In the genomic region with DNA sequence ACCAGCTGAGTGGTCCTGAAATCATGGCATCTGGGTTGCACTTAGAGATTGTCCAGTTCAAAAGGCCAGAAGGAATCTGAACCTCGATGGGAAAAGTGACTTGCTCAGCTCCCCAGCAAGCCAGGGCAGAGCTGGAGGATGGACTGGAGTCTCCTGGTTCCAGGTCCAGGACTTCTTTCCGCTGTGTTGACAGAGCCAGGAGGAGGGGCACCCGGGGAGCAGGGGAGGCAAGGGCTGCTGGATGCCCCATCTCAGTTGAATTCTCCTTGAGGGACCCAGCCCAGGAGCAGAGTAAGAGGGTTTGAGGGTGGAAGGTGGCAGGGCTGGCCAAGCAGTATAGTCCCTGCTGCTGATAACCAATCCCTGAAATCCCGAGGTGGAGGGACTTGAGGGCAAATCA, we compare ENCODE assay signal across 37 cellular contexts. TPM values are rescaled to one million over a fixed set of nuclear protein-coding genes. Genes with fewer than 3 reads are reported as not detected.
"Had no signal": no experiment of that assay in that cellular context is flagged by ENCODE, and none has a peak within 500 bp of the region (broad histone marks: within the 10 kb centered on the region; RNA-seq: fewer than 3 reads in every experiment).

No MANE protein-coding gene starts in this region.

- H3K36me3 Mint-ChIP-seq: activated CD4-positive, alpha-beta memory T cell treated with anti-CD3 and anti-CD28 coated beads for 36 hours; activated CD8-positive, alpha-beta memory T cell treated with anti-CD3 and anti-CD28 coated beads, Interleukin-2, amount 10 ng/mL, durations not matched to agents 7 days and 5 days; activated naive CD4-positive, alpha-beta T cell treated with anti-CD3 and anti-CD28 coated beads, Interleukin-2, amount 10 ng/mL, durations not matched to agents 7 days and 5 days; activated naive CD4-positive, alpha-beta T cell treated with anti-CD3 and anti-CD28 coated beads, Interleukin-2, amount 50 U/mL, for 72 hours; activated naive CD8-positive, alpha-beta T cell treated with anti-CD3 and anti-CD28 coated beads, Interleukin-2, amount 10 ng/mL, durations not matched to agents 7 days and 5 days; brain; T-cell had no signal

- ATAC-seq: activated CD4-positive, CD25-positive, alpha-beta regulatory T cell treated with anti-CD3 and anti-CD28 coated beads, Interleukin-2, amount 50 U/mL, for 24 hours; activated CD8-positive, alpha-beta memory T cell treated with anti-CD3 and anti-CD28 coated beads, Interleukin-2, amount 10 ng/mL, durations not matched to agents 7 days and 5 days; activated CD8-positive, alpha-beta T cell treated with anti-CD3 and anti-CD28 coated beads, Interleukin-2, amount 10 ng/mL, durations not matched to agents 7 days and 5 days; activated naive CD4-positive, alpha-beta T cell treated with anti-CD3 and anti-CD28 coated beads, Interleukin-2, amount 50 U/mL, for 72 hours; effector memory CD8-positive, alpha-beta T cell; foreskin keratinocyte; gastrocnemius medialis; T-cell had no signal

- H3K4me3 ChIP-seq: ascending aorta, breast epithelium, cardiac muscle cell, esophagus muscularis mucosa, gastrocnemius medialis had no signal

- H3K9me3 Mint-ChIP-seq: activated B cell treated with CpG ODN at 0.5 μM for 24 hours; activated CD4-positive, alpha-beta memory T cell treated with anti-CD3 and anti-CD28 coated beads for 36 hours; activated naive CD4-positive, alpha-beta T cell treated with anti-CD3 and anti-CD28 coated beads, Interleukin-2, amount 10 ng/mL, durations not matched to agents 7 days and 5 days; activated naive CD4-positive, alpha-beta T cell treated with anti-CD3 and anti-CD28 coated beads, Interleukin-2, amount 50 U/mL, for 72 hours; activated naive CD8-positive, alpha-beta T cell treated with anti-CD3 and anti-CD28 coated beads, Interleukin-2, amount 10 ng/mL, durations not matched to agents 7 days and 5 days; activated T-helper 1 cell treated with anti-CD3 and anti-CD28 coated beads, Interleukin-12 subunit alpha, Interleukin-12 subunit beta, Interleukin-2, Interleukin-4 antibody, amounts not matched to agents 30 ng/mL and 10 ng/mL and 1 ng/mL, durations not matched to agents 14 hours and 24 hours and 36 hours; activated T-helper 2 cell treated with anti-CD3 and anti-CD28 coated beads, Interferon-gamma antibody, Interleukin-2, Interleukin-4, amounts not matched to agents 10 μg/mL and 5 μg/mL and 100 μg/mL, durations not matched to agents 14 hours and 24 hours and 36 hours; central memory CD8-positive, alpha-beta T cell; effector memory CD8-positive, alpha-beta T cell; T-cell; T-helper 1 cell treated with Interleukin-12 subunit alpha and Interleukin-12 subunit beta and Interleukin-4 antibody, amounts not matched to agents 30 μg/mL and 1 μg/mL, for 36 hours; T-helper 2 cell treated with Interferon-gamma antibody and Interleukin-4, amounts not matched to agents 5 μg/mL and 100 μg/mL, for 36 hours had no signal

- H3K27ac ChIP-seq: ascending aorta, breast epithelium, cardiac muscle cell, esophagus muscularis mucosa, foreskin keratinocyte, gastrocnemius medialis, WERI-Rb-1 had no signal

- H3K4me3 Mint-ChIP-seq: activated B cell treated with CpG ODN at 0.5 μM for 24 hours; activated CD4-positive, alpha-beta memory T cell treated with anti-CD3 and anti-CD28 coated beads for 36 hours; activated CD8-positive, alpha-beta memory T cell treated with anti-CD3 and anti-CD28 coated beads, Interleukin-2, amount 10 ng/mL, durations not matched to agents 7 days and 5 days; activated CD8-positive, alpha-beta T cell treated with anti-CD3 and anti-CD28 coated beads, Interleukin-2, amount 10 ng/mL, durations not matched to agents 7 days and 5 days; activated naive CD4-positive, alpha-beta T cell treated with anti-CD3 and anti-CD28 coated beads, Interleukin-2, amount 10 ng/mL, durations not matched to agents 7 days and 5 days; activated naive CD8-positive, alpha-beta T cell treated with anti-CD3 and anti-CD28 coated beads, Interleukin-2, amount 10 ng/mL, durations not matched to agents 7 days and 5 days; activated T-helper 1 cell treated with anti-CD3 and anti-CD28 coated beads, Interleukin-12 subunit alpha, Interleukin-12 subunit beta, Interleukin-2, Interleukin-4 antibody, amounts not matched to agents 30 ng/mL and 10 ng/mL and 1 ng/mL, durations not matched to agents 14 hours and 24 hours and 36 hours; brain; central memory CD8-positive, alpha-beta T cell; effector memory CD8-positive, alpha-beta T cell; T-cell; T-helper 1 cell treated with Interleukin-12 subunit alpha and Interleukin-12 subunit beta and Interleukin-4 antibody, amounts not matched to agents 30 μg/mL and 1 μg/mL, for 36 hours; T-helper 2 cell treated with Interferon-gamma antibody and Interleukin-4, amounts not matched to agents 5 μg/mL and 100 μg/mL, for 36 hours had no signal

- H3K4me1 ChIP-seq: foreskin keratinocyte had no signal

- FAIRE-seq: colon had no signal

- H3K27ac Mint-ChIP-seq: activated B cell treated with CpG ODN at 0.5 μM for 24 hours; activated CD4-positive, alpha-beta memory T cell treated with anti-CD3 and anti-CD28 coated beads for 36 hours; activated CD8-positive, alpha-beta memory T cell treated with anti-CD3 and anti-CD28 coated beads, Interleukin-2, amount 10 ng/mL, durations not matched to agents 7 days and 5 days; activated CD8-positive, alpha-beta T cell treated with anti-CD3 and anti-CD28 coated beads, Interleukin-2, amount 10 ng/mL, durations not matched to agents 7 days and 5 days; activated naive CD4-positive, alpha-beta T cell treated with anti-CD3 and anti-CD28 coated beads, Interleukin-2, amount 10 ng/mL, durations not matched to agents 7 days and 5 days; activated naive CD4-positive, alpha-beta T cell treated with anti-CD3 and anti-CD28 coated beads, Interleukin-2, amount 50 U/mL, for 72 hours; activated naive CD8-positive, alpha-beta T cell treated with anti-CD3 and anti-CD28 coated beads, Interleukin-2, amount 10 ng/mL, durations not matched to agents 7 days and 5 days; activated T-helper 1 cell treated with anti-CD3 and anti-CD28 coated beads, Interleukin-12 subunit alpha, Interleukin-12 subunit beta, Interleukin-2, Interleukin-4 antibody, amounts not matched to agents 30 ng/mL and 10 ng/mL and 1 ng/mL, durations not matched to agents 14 hours and 24 hours and 36 hours; activated T-helper 2 cell treated with anti-CD3 and anti-CD28 coated beads, Interferon-gamma antibody, Interleukin-2, Interleukin-4, amounts not matched to agents 10 μg/mL and 5 μg/mL and 100 μg/mL, durations not matched to agents 14 hours and 24 hours and 36 hours; effector memory CD8-positive, alpha-beta T cell; T-helper 1 cell treated with Interleukin-12 subunit alpha and Interleukin-12 subunit beta and Interleukin-4 antibody, amounts not matched to agents 30 μg/mL and 1 μg/mL, for 36 hours; T-helper 2 cell treated with Interferon-gamma antibody and Interleukin-4, amounts not matched to agents 5 μg/mL and 100 μg/mL, for 36 hours had no signal

- DNase-seq: activated B cell treated with CpG ODN at 0.5 μM for 24 hours; activated CD4-positive, alpha-beta memory T cell treated with anti-CD3 and anti-CD28 coated beads for 36 hours; activated CD4-positive, alpha-beta T cell treated with anti-CD3 and anti-CD28 coated beads for 48 hours; activated CD8-positive, alpha-beta memory T cell treated with anti-CD3 and anti-CD28 coated beads, Interleukin-2, amount 10 ng/mL, durations not matched to agents 7 days and 5 days; activated CD8-positive, alpha-beta memory T cell treated with anti-CD3 and anti-CD28 coated beads, Interleukin-2, amount 50 U/mL, for 4 hours; activated CD8-positive, alpha-beta T cell treated with anti-CD3 and anti-CD28 coated beads, Interleukin-2, amount 10 ng/mL, durations not matched to agents 7 days and 5 days; activated effector memory CD4-positive, alpha-beta T cell treated with anti-CD3 and anti-CD28 coated beads, Interleukin-2, amount 50 U/mL, for 16 hours; activated naive CD4-positive, alpha-beta T cell; activated naive CD4-positive, alpha-beta T cell treated with anti-CD3 and anti-CD28 coated beads, Interleukin-2, amount 10 ng/mL, durations not matched to agents 7 days and 5 days; activated naive CD8-positive, alpha-beta T cell treated with anti-CD3 and anti-CD28 coated beads, Interleukin-2, amount 10 ng/mL, durations not matched to agents 7 days and 5 days; activated T-cell treated with anti-CD3 and anti-CD28 coated beads, Interleukin-2, amount 50 U/mL, for 1 hour; activated T-cell treated with anti-CD3 and anti-CD28 coated beads, Interleukin-2, amount 50 U/mL, for 48 hours; cortex of kidney; dermis blood vessel endothelial cell; effector CD4-positive, alpha-beta T cell; effector memory CD8-positive, alpha-beta T cell; erythroblast; foreskin keratinocyte; gastrocnemius medialis; SW 1271; T-cell; T1000; WERI-Rb-1 had no signal

- H3K36me3 ChIP-seq: ascending aorta, breast epithelium, cardiac muscle cell, esophagus muscularis mucosa, gastrocnemius medialis, WERI-Rb-1 had no signal

- H3K9me3 ChIP-seq: ascending aorta, breast epithelium, esophagus muscularis mucosa, gastrocnemius medialis had no signal

RNA-seq across cellular contexts. Expression of gene ALPL, which starts 2.4 kb away (rescaled TPM):
- total RNA-seq: activated CD4-positive, alpha-beta memory T cell treated with anti-CD3 and anti-CD28 coated beads for 36 hours; activated CD8-positive, alpha-beta memory T cell treated with anti-CD3 and anti-CD28 coated beads for 36 hours; activated CD8-positive, alpha-beta memory T cell treated with anti-CD3 and anti-CD28 coated beads, Interleukin-2, amount 10 ng/mL, durations not matched to agents 7 days and 5 days; activated CD8-positive, alpha-beta T cell treated with anti-CD3 and anti-CD28 coated beads, Interleukin-2, amount 10 ng/mL, durations not matched to agents 7 days and 5 days; activated naive CD4-positive, alpha-beta T cell treated with anti-CD3 and anti-CD28 coated beads, Interleukin-2, amount 50 U/mL, for 72 hours; activated naive CD8-positive, alpha-beta T cell treated with anti-CD3 and anti-CD28 coated beads, Interleukin-2, amount 10 ng/mL, durations not matched to agents 7 days and 5 days; activated T-helper 1 cell treated with anti-CD3 and anti-CD28 coated beads, Interleukin-12 subunit alpha, Interleukin-12 subunit beta, Interleukin-2, Interleukin-4 antibody, amounts not matched to agents 30 ng/mL and 10 ng/mL and 1 ng/mL, durations not matched to agents 14 hours and 24 hours and 36 hours; activated T-helper 2 cell treated with anti-CD3 and anti-CD28 coated beads, Interferon-gamma antibody, Interleukin-2, Interleukin-4, amounts not matched to agents 10 μg/mL and 5 μg/mL and 100 μg/mL, durations not matched to agents 14 hours and 24 hours and 36 hours; foreskin keratinocyte had no signal
